1 cellular context compared by ENCODE assay signal in the genomic region with DNA sequence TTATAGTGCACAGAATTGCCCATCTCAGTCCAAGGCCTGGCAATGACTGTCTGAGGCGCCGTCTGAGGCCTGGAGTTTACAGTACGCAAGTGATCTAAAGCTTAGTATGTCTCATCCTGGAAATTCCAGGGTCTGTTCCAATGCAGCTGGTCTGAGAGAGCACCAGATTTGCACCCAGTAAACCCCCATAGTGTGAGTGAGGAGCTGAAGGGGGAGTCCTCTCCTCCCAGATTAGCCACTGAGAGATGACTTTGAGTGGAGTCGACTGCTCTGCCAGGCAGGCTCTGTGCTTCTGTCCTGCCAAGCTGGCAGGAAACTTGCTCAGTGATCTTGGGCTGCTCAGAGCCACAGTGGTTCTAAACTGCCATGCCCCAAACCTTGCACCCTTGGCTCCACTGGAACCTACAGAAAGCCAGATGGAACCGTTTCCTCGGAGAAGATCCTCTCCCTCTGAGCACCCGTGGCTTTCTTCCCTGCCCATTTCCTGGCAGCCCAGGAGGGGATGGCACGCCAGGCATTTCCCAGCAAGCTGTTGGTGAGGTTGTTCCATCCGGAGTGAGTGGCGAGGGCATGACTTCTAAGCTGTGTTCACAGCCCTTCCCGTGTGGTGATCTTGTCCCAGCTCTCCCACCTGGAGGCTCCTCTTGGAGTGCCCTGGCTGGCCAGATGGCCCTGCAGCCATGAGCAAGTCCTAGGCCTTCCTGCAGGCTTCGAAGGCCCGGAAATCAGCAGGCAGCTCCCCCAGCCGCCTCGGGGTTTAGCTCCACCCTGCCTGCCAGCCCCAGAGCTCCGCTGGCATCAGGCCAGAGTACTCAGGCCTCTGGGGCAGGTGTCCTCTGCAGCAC.
TF ChIP-seq lines count a peak whose summit lies in the region.

No MANE protein-coding gene starts in this region.

TF ChIP-seq in HEK293, 187 proteins besides CTCF, POLR2A, EP300 and RAD21 (continued from another document):
- TF ChIP-seq, protein P1, sequence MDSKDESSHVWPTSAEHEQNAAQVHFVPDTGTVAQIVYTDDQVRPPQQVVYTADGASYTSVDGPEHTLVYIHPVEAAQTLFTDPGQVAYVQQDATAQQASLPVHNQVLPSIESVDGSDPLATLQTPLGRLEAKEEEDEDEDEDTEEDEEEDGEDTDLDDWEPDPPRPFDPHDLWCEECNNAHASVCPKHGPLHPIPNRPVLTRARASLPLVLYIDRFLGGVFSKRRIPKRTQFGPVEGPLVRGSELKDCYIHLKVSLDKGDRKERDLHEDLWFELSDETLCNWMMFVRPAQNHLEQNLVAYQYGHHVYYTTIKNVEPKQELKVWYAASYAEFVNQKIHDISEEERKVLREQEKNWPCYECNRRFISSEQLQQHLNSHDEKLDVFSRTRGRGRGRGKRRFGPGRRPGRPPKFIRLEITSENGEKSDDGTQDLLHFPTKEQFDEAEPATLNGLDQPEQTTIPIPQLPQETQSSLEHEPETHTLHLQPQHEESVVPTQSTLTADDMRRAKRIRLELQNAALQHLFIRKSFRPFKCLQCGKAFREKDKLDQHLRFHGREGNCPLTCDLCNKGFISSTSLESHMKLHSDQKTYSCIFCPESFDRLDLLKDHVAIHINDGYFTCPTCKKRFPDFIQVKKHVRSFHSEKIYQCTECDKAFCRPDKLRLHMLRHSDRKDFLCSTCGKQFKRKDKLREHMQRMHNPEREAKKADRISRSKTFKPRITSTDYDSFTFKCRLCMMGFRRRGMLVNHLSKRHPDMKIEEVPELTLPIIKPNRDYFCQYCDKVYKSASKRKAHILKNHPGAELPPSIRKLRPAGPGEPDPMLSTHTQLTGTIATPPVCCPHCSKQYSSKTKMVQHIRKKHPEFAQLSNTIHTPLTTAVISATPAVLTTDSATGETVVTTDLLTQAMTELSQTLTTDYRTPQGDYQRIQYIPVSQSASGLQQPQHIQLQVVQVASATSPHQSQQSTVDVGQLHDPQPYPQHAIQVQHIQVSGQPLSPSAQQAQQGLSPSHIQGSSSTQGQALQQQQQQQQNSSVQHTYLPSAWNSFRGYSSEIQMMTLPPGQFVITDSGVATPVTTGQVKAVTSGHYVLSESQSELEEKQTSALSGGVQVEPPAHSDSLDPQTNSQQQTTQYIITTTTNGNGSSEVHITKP (tag by site-specific recombination; IDR thresholded peaks at IDR 0.05): peak; percentile 82
